In the genomic region with DNA sequence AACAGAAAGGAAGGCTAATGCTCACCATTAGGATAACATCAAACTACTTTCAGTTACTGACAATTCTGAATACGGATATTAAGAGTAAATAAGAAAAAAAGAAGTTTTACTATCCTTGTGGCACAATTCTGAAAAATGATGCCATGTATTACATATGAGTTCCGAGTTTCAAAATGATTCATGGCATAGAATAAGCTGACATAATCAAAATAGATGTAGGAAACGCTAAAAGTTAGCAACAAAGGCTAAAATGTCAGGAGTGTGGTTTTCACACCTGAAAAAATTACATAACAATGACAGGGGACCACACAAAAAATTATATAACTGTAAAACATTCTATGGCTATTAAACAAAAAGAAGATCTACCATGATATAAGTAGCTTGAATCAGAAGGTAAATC, we compare ENCODE assay signal across 26 cellular contexts.
DNase-seq lines count a peak whose midpoint lies in the region; ATAC-seq, FAIRE-seq and TF ChIP-seq lines count a peak whose summit lies in the region.
"Had no signal": no experiment of that assay in that cellular context is flagged by ENCODE, and none has a peak within 500 bp of the region (broad histone marks: within the 10 kb centered on the region; RNA-seq: fewer than 3 reads in every experiment).

No MANE protein-coding gene starts in this region.

- intact Hi-C loops in HepG2 (cut with micrococcal nuclease; ENCODE audit: unreplicated experiment): no loop called here
- intact Hi-C loops in right lobe of liver (cut with DNase I): no loop called here
- intact Hi-C loops in IMR-90 (cut with micrococcal nuclease): no loop called here
- intact Hi-C loops in K562 (cut with micrococcal nuclease): no loop called here

- in situ Hi-C loops in HepG2 (cut with HindIII; ENCODE audit: extremely low pct_ligation_motif_present, low pct_unique_long_range_greater_than_20kb) (no loop called here), IMR-90 (cut with MboI; ENCODE audit: low sequenced_read_pairs) (no loop called here), K562 (cut with MboI) (no loop called here)

- no peak overlapping the region for H3K18ac ChIP-seq in IMR-90 (ENCODE audit: low read depth, low read length)

- H3K9ac ChIP-seq in HepG2 (ENCODE audit: insufficient read depth, low read depth, low read length): no peak overlapping the region
- no peak overlapping the region for H3K9ac ChIP-seq in IMR-90 (ENCODE audit: low read depth, low read length)
- H3K9ac ChIP-seq in K562 (ENCODE audit: insufficient read depth in 1 of 2, low read depth in 2 of 2, low read length in 2 of 2): no peak overlapping the region
- H3K9ac ChIP-seq: BLaER1 had no signal

- H3K36me3 ChIP-seq in HepG2 (replicated peaks in 1 of 2; ENCODE audit: control insufficient read depth in 1 of 2, insufficient read depth in 2 of 2, low read length in 2 of 2) (no peaks in the 10 kb centered on the region), right lobe of liver (no peaks in the 10 kb centered on the region), IMR-90 (ENCODE audit: control insufficient read depth, insufficient read depth, low read length) (no peaks in the 10 kb centered on the region), K562 (ENCODE audit: control insufficient read depth, insufficient read depth, low read length) (no peaks in the 10 kb centered on the region)
- H3K36me3 ChIP-seq: BE2C, BLaER1 had no signal

- H2AFZ ChIP-seq in HepG2 (ENCODE audit: low read length): no peak overlapping the region
- H2AFZ ChIP-seq in IMR-90 (replicated peaks; ENCODE audit: low read length, poor library complexity): no peak overlapping the region
- H2AFZ ChIP-seq in K562 (ENCODE audit: low read depth, low read length): no peak overlapping the region

- BruUV-seq in HepG2 (replicated peaks; lab: Mats Ljungman, UMichigan): no TSS peak
- BruUV-seq in IMR-90 (replicated peaks; lab: Mats Ljungman, UMichigan): no TSS peak
- no TSS peak for BruUV-seq in K562 (replicated peaks; lab: Mats Ljungman, UMichigan)

- H3K79me2 ChIP-seq in HepG2 (ENCODE audit: insufficient read depth, low read length) (no peaks in the 10 kb centered on the region), K562 (ENCODE audit: control insufficient read depth, insufficient read depth, low read length) (no peaks in the 10 kb centered on the region)

- no peak overlapping the region for H2BK120ac ChIP-seq in IMR-90 (ENCODE audit: low read depth, low read length)

- H3K9me3 ChIP-seq in HepG2 (ENCODE audit: low read length): no peaks in the 10 kb centered on the region
- H3K9me3 ChIP-seq in right lobe of liver: no peaks in the 10 kb centered on the region
- no peaks in the 10 kb centered on the region for H3K9me3 ChIP-seq in IMR-90 (ENCODE audit: control insufficient read depth, insufficient read depth, low read length)
- H3K9me3 ChIP-seq in K562 (replicated peaks; ENCODE audit: control insufficient read depth, insufficient read depth, low read depth, low read length): no peaks in the 10 kb centered on the region
- H3K9me3 ChIP-seq: BE2C, BLaER1 had no signal

- no peak for TF ChIP-seq RAD21 in HepG2 (CRISPR knock-in tag; IDR thresholded peaks at IDR 0.05)
- no peak for TF ChIP-seq RAD21 in IMR-90 (IDR thresholded peaks at IDR 0.05; ENCODE audit: low read length)
- no peak for TF ChIP-seq RAD21 in K562 (CRISPR knock-in tag; conservative IDR thresholded peaks at IDR 0.05 in 1 of 2, IDR thresholded peaks at IDR 0.05 in 1 of 2)

- FAIRE-seq in HepG2 (lab: Jason Lieb, UNC) (no peak), K562 (lab: Jason Lieb, UNC) (no peak)
- FAIRE-seq: GM12878, GM12892, GM18507 had no signal

- dilution Hi-C loops in IMR-90 (cut with HindIII; ENCODE audit: low sequenced_read_pairs, unreplicated experiment): no loop called here

- no peak overlapping the region for H3K56ac ChIP-seq in IMR-90 (ENCODE audit: extremely low read depth, insufficient read depth, low read length)

- CTCF ChIA-PET in HepG2 (lab: Yijun Ruan, JAX; ENCODE audit: low intra/inter-chr PET ratio, low total read pairs) (no interaction called here), IMR-90 (lab: Yijun Ruan, JAX) (interaction anchor here (0.6 kb wide), 1 partner anchor 713 kb away, joined by 3 read pairs; no protein-coding TSS in a partner anchor), K562 (lab: Yijun Ruan, JAX; ENCODE audit: low intra/inter-chr PET ratio) (no interaction called here)

- H2BK15ac ChIP-seq in IMR-90 (ENCODE audit: low read depth, low read length): no peak overlapping the region

- H4K5ac ChIP-seq in IMR-90 (ENCODE audit: low read depth, low read length): no peak overlapping the region

- H3K14ac ChIP-seq in IMR-90 (replicated peaks; ENCODE audit: low read depth, low read length): no peak overlapping the region

- H3K4me3 ChIP-seq in HepG2 (replicated peaks in 1 of 3; ENCODE audit: insufficient read depth in 1 of 3, low read depth in 2 of 3, low read length in 3 of 3) (no peak overlapping the region), right lobe of liver (no peak overlapping the region), IMR-90 (ENCODE audit: insufficient read depth, low read depth, low read length) (no peak overlapping the region), K562 (no peak overlapping the region)
- H3K4me3 ChIP-seq: BLaER1, GM12878 had no signal

- H3K9me1 ChIP-seq in IMR-90 (ENCODE audit: insufficient read depth, low read length) (no peaks in the 10 kb centered on the region), K562 (ENCODE audit: control insufficient read depth, insufficient read depth, low read length) (no peaks in the 10 kb centered on the region)

- TF ChIP-seq CTCF in HepG2 (CRISPR knock-in tag; IDR thresholded peaks at IDR 0.05): no peak
- no peak for TF ChIP-seq CTCF in right lobe of liver (IDR thresholded peaks at IDR 0.05)
- TF ChIP-seq CTCF in IMR-90 (conservative IDR thresholded peaks at IDR 0.05; ENCODE audit: low read depth, low read length): no peak
- TF ChIP-seq CTCF in K562 (IDR thresholded peaks at IDR 0.05 in 2 of 3, conservative IDR thresholded peaks at IDR 0.05 in 1 of 3; ENCODE audit: insufficient read depth in 2 of 3, low read depth in 1 of 3, low read length in 3 of 3): no peak

- H4K20me1 ChIP-seq in HepG2 (ENCODE audit: insufficient read depth, low read length) (no peaks in the 10 kb centered on the region), IMR-90 (ENCODE audit: insufficient read depth, low read length) (no peaks in the 10 kb centered on the region), K562 (replicated peaks; ENCODE audit: control insufficient read depth, insufficient read depth, low read length) (no peaks in the 10 kb centered on the region)
- H4K20me1 ChIP-seq: BLaER1 had no signal

- ATAC-seq in HepG2 (no peak), right lobe of liver (no peak), IMR-90 (ENCODE audit: low read depth) (no peak), K562 (no peak)
- ATAC-seq: GM12878 had no signal

- H3K79me1 ChIP-seq in IMR-90 (ENCODE audit: low read depth in 1 of 2, low read length in 2 of 2): no peaks in the 10 kb centered on the region

- no peak overlapping the region for H3K27ac ChIP-seq in HepG2 (ENCODE audit: extremely low read length, insufficient read depth, low read length)
- no peak overlapping the region for H3K27ac ChIP-seq in right lobe of liver
- no peak overlapping the region for H3K27ac ChIP-seq in IMR-90 (ENCODE audit: insufficient read depth, low read length)
- no peak overlapping the region for H3K27ac ChIP-seq in K562 (ENCODE audit: extremely low read depth, low read depth, low read length)
- H3K27ac ChIP-seq: 22Rv1, BLaER1 had no signal

- no peak overlapping the region for H2BK20ac ChIP-seq in IMR-90 (ENCODE audit: low read depth, low read length)

- H3K4me2 ChIP-seq in HepG2 (ENCODE audit: low read depth, low read length) (no peak overlapping the region), IMR-90 (ENCODE audit: low read depth, low read length) (no peak overlapping the region), K562 (ENCODE audit: insufficient read depth, low read length) (no peak overlapping the region)
- H3K4me2 ChIP-seq: BLaER1 had no signal

- no peak overlapping the region for H4K8ac ChIP-seq in IMR-90 (ENCODE audit: low read depth in 2 of 2, low read length in 2 of 2)

- H3K27me3 ChIP-seq in HepG2 (ENCODE audit: control insufficient read depth in 1 of 2, insufficient read depth in 2 of 2, low read length in 2 of 2): no peaks in the 10 kb centered on the region
- no peaks in the 10 kb centered on the region for H3K27me3 ChIP-seq in right lobe of liver
- no peaks in the 10 kb centered on the region for H3K27me3 ChIP-seq in IMR-90 (ENCODE audit: control insufficient read depth, insufficient read depth, low read length)
- no peaks in the 10 kb centered on the region for H3K27me3 ChIP-seq in K562 (ENCODE audit: control insufficient read depth in 2 of 2, insufficient read depth in 2 of 2, low read length in 2 of 2)
- H3K27me3 ChIP-seq: BE2C, BLaER1 had no signal

- no peak for TF ChIP-seq POLR2A in HepG2 (IDR thresholded peaks at IDR 0.05; ENCODE audit: insufficient read depth in 1 of 2, low read depth in 2 of 2, low read length in 2 of 2)
- TF ChIP-seq POLR2A in right lobe of liver (IDR thresholded peaks at IDR 0.05): no peak
- no peak for TF ChIP-seq POLR2A in IMR-90 (IDR thresholded peaks at IDR 0.05; ENCODE audit: low read depth, low read length)
- no peak for TF ChIP-seq POLR2A in K562 (conservative IDR thresholded peaks at IDR 0.05)

- no peak overlapping the region for H2AK5ac ChIP-seq in IMR-90 (ENCODE audit: low read depth, low read length)

- WGBS in HepG2 (ENCODE audit: low lambda C conversion rate): under 1% methylated on average over 3 of the region's 3 CpGs
- 50% methylated on average over 3 of the region's 3 CpGs for WGBS in right lobe of liver (ENCODE audit: insufficient coverage, low coverage, low lambda C conversion rate, missing lambda C conversion rate)
- no CpG with 5 or more reads among the region's 3 CpGs for WGBS in IMR-90 (ENCODE audit: extremely low coverage in 2 of 2, insufficient read length in 1 of 2), 2 experiments
- 2% methylated on average over 3 of the region's 3 CpGs for WGBS in K562 (ENCODE audit: insufficient coverage, low coverage, missing lambda C conversion rate)

- DNase-seq in HepG2 (ENCODE audit: low spot score) (no peak), right lobe of liver (no peak), IMR-90 (no peak), K562 (ENCODE audit: extremely low read depth in 1 of 4, low spot score in 3 of 4) (no peak), OCI-M2 (lab: John Stamatoyannopoulos, UW; ENCODE audit: unreplicated experiment) (no peak), NCI-H82 (lab: John Stamatoyannopoulos, UW) (no peak)
- no peak for DNase-seq in activated CD4-positive, alpha-beta T cell treated with anti-CD3 and anti-CD28 coated beads for 4 hours
- DNase-seq: ACHN; BE2C; C1 segment of cervical spinal cord; CD4-positive, alpha-beta memory T cell; CD4-positive, CD25-positive, alpha-beta regulatory T cell; CD8-positive, alpha-beta memory T cell; COR-L47; DMS 273 treated with DMSO at 0.1 percent for 48 hours; DMS153; DMS53; DMS79; DND-41; EL; GDM1 had no signal

- H3K23ac ChIP-seq in IMR-90 (ENCODE audit: low read depth, low read length): no peak overlapping the region

- no peak overlapping the region for H2BK5ac ChIP-seq in IMR-90 (ENCODE audit: low read depth, low read length, poor library complexity, severe bottlenecking)

- no peak overlapping the region for H2AK9ac ChIP-seq in IMR-90 (replicated peaks; ENCODE audit: low read depth, low read length, poor library complexity)

- no peak overlapping the region for H3K4ac ChIP-seq in IMR-90 (ENCODE audit: low read depth, low read length)

- TF ChIP-seq EP300 in HepG2 (IDR thresholded peaks at IDR 0.05; ENCODE audit: low read depth in 2 of 2, low read length in 2 of 2) (no peak), HepG2 (CRISPR knock-in tag; IDR thresholded peaks at IDR 0.05; ENCODE audit: borderline replicate concordance) (no peak), K562 (IDR thresholded peaks at IDR 0.05; ENCODE audit: low read length) (no peak)

- POLR2A ChIA-PET in HepG2 (lab: Yijun Ruan, JAX): no interaction called here
- POLR2A ChIA-PET in IMR-90 (lab: Charles Lee; ENCODE audit: unreplicated experiment): no interaction called here
- POLR2A ChIA-PET in K562 (lab: Yijun Ruan, JAX): no interaction called here

- no peak overlapping the region for H4K91ac ChIP-seq in IMR-90 (ENCODE audit: insufficient read depth, low read depth, low read length)

- H3K4me1 ChIP-seq in HepG2 (ENCODE audit: insufficient read depth, low read length) (no peaks in the 10 kb centered on the region), right lobe of liver (no peaks in the 10 kb centered on the region), IMR-90 (ENCODE audit: control insufficient read depth, insufficient read depth, low read length) (no peaks in the 10 kb centered on the region), K562 (replicated peaks in 1 of 2; ENCODE audit: control insufficient read depth in 2 of 2, insufficient read depth in 2 of 2, low read length in 2 of 2) (no peaks in the 10 kb centered on the region)
- H3K4me1 ChIP-seq: BE2C had no signal
